ENCODE assay signal across 1 cellular context in genomic region chr14:55031190-55031589, GRCh38.
TF ChIP-seq lines count a peak whose summit lies in the region.

No MANE protein-coding gene starts in this region.

TF ChIP-seq in endothelial cell of umbilical vein, 7 proteins besides CTCF, POLR2A, EP300 and RAD21:
- TF ChIP-seq FOS (IDR thresholded peaks at IDR 0.05; ENCODE audit: borderline replicate concordance, insufficient read depth, low read length), result no peak
- TF ChIP-seq, protein P1, sequence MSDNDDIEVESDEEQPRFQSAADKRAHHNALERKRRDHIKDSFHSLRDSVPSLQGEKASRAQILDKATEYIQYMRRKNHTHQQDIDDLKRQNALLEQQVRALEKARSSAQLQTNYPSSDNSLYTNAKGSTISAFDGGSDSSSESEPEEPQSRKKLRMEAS (IDR thresholded peaks at IDR 0.05; ENCODE audit: insufficient read depth, insufficient read length), result no peak
